Comparison of ENCODE assay signal across 8 cellular contexts in the genomic region with DNA sequence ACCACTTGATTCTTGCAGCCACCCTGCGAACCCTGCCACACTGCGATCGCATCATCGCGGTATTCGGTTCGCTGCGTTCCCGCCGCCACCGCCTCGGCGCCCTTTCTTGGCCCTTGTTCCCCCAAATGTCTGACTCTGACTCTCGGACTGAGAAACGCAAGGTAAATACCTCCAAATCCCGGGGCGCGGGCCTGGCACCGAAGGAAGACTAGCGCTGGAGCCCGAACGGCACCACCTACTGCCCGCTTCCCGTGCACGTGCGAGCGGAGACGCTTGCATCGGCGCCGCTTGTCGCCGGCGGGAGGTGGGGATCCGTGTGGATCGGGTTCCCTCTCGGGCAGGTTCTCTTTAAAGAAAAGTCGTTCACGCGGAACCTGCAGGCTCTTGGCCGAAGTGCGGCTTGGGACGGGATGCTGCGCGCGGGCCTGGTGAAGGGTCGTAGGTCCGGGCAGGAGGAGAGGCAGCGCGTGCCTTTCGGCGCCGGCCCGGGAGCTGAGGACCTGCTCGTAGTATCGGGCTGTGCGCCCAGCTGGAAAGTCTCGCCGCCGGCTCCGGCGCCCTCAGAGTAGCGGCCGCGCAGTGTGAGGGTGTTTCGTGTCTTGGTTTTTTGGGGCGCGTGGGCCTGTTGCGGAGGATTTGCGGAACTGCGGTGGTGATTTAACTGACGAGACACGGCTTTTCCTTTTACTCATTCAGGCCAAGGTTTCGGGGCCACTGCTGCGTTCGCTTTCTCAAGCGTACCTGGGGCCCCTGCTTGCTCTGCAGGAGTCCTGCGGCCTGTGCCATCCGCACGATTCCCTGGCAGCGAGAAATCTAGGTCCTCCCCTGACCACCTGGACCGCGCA. TPM values are rescaled to one million over a fixed set of nuclear protein-coding genes. Genes with fewer than 3 reads are reported as not detected.
DNase-seq lines count a peak whose midpoint lies in the region; ATAC-seq, FAIRE-seq and TF ChIP-seq lines count a peak whose summit lies in the region.

No MANE protein-coding gene starts in this region.

- H3K4me2 ChIP-seq in BLaER1: peak overlapping the region; percentile 99

- peak overlapping the region; percentile 87 for H3K9ac ChIP-seq in BLaER1

- H3K9me3 Mint-ChIP-seq in neural crest cell: no peaks in the 10 kb centered on the region
- no peaks in the 10 kb centered on the region for H3K9me3 Mint-ChIP-seq in type B pancreatic cell

- DNase-seq in H54 (ENCODE audit: insufficient read length, low spot score): peak; percentile 43
- peak; percentile 17 for DNase-seq in NCI-H460 (ENCODE audit: extremely low read depth, low read depth)
- DNase-seq in activated T-cell treated with anti-CD3 and anti-CD28 coated beads, Interleukin-2, amount 50 U/mL, for 1 hour: peak; percentile 67
- DNase-seq in fibroblast of mammary gland (ENCODE audit: low read depth): peak; percentile 12
- DNase-seq in neural crest cell (ENCODE audit: low read depth, low spot score): peak; percentile 51
- peak; percentile 77 for DNase-seq in type B pancreatic cell (ENCODE audit: extremely low spot score, unreplicated experiment)

- TF ChIP-seq POLR2A in H54 (IDR thresholded peaks at IDR 0.05; ENCODE audit: low read depth, low read length): no peak

- H3K27ac ChIP-seq in BLaER1: peak overlapping the region; percentile 75

- no peaks in the 10 kb centered on the region for H3K9me3 ChIP-seq in BLaER1

- H3K4me1 ChIP-seq in BLaER1: peaks cover 57% of the 10 kb centered on the region

- H3K27me3 ChIP-seq in BLaER1: peaks cover 43% of the 10 kb centered on the region

- no peak for FAIRE-seq in H54 (lab: Jason Lieb, UNC)

- TF ChIP-seq CTCF in fibroblast of mammary gland (conservative IDR thresholded peaks at IDR 0.05; ENCODE audit: control insufficient read depth, insufficient read depth, low read depth, low read length): no peak
- TF ChIP-seq CTCF in neural crest cell (conservative IDR thresholded peaks at IDR 0.05): peak; percentile 16
- no peak for TF ChIP-seq CTCF in type B pancreatic cell (conservative IDR thresholded peaks at IDR 0.05)

- H4K20me1 ChIP-seq in BLaER1: peaks cover 85% of the 10 kb centered on the region

- peaks cover 46% of the 10 kb centered on the region for H3K4me1 Mint-ChIP-seq in neural crest cell
- peaks cover 33% of the 10 kb centered on the region for H3K4me1 Mint-ChIP-seq in type B pancreatic cell (ENCODE audit: unreplicated experiment)

- H3K27me3 Mint-ChIP-seq in neural crest cell (ENCODE audit: low read depth): peaks cover 56% of the 10 kb centered on the region
- H3K27me3 Mint-ChIP-seq in type B pancreatic cell: peaks cover 40% of the 10 kb centered on the region

- H3K4me3 ChIP-seq in BLaER1 (peak overlapping the region; percentile 95), fibroblast of mammary gland (ENCODE audit: control insufficient read depth, low read depth, low read length) (peak overlapping the region; percentile 72)

- H3K36me3 Mint-ChIP-seq in neural crest cell (ENCODE audit: low read depth) (peaks cover 8% of the 10 kb centered on the region), type B pancreatic cell (peaks cover 21% of the 10 kb centered on the region)

- no peak for ATAC-seq in HG02852 (IDR thresholded peaks at IDR 0.05; ENCODE audit: unreplicated experiment)

- peaks cover 27% of the 10 kb centered on the region for H3K36me3 ChIP-seq in BLaER1

- peak overlapping the region; percentile 19 for H3K27ac Mint-ChIP-seq in neural crest cell (ENCODE audit: unreplicated experiment)
- H3K27ac Mint-ChIP-seq in type B pancreatic cell: peak overlapping the region; percentile 91

- peak overlapping the region; percentile 95 for H3K4me3 Mint-ChIP-seq in neural crest cell
- peak overlapping the region; percentile 94 for H3K4me3 Mint-ChIP-seq in type B pancreatic cell

RNA-seq across cellular contexts. Expression of gene BCL2L11, which starts 0.5 kb away (rescaled TPM):
- total RNA-seq in NCI-H460 (2014; rRNA removed; shearing (Covaris generic)): 3.8 and 7.1 TPM in 2 replicates
- polyA plus RNA-seq in NCI-H460 (2014; cell fraction: nucleus; rRNA removed): 3.8 and 4.8 TPM in 2 replicates
- total RNA-seq in neural crest cell (16.4 and 21.9 TPM in 2 replicates), type B pancreatic cell (ENCODE audit: low replicate concordance) (28.7 and 29.2 TPM in 2 replicates)

Comparison
In these comparisons a context has a peak if more than half of its experiments do, and no peak if none do; other contexts are left out.
1. DNase-seq: peak in every context shown above with its lines; median percentile 77 in type B pancreatic cell; 67 in activated T-cell treated with anti-CD3 and anti-CD28 coated beads, Interleukin-2, amount 50 U/mL, for 1 hour; 51 in neural crest cell; 43 in H54; 17 in NCI-H460; 12 in fibroblast of mammary gland.